Comparison of ENCODE assay signal across 9 cellular contexts in genomic region chr16:27806986-27807385, GRCh38.
"Had no signal": no experiment of that assay in that cellular context is flagged by ENCODE, and none has a peak within 500 bp of the region (broad histone marks: within the 10 kb centered on the region; RNA-seq: fewer than 3 reads in every experiment).

No MANE protein-coding gene starts in this region.

- FAIRE-seq: HepG2, HTR-8/SVneo, K562 had no signal

- ATAC-seq: HepG2, K562 had no signal

- H3K4me2 ChIP-seq: KMS-11 had no signal

- H3K27ac Mint-ChIP-seq: IgD-negative memory B cell had no signal

- H3K36me3 Mint-ChIP-seq: IgD-negative memory B cell had no signal

- H3K4me3 Mint-ChIP-seq: IgD-negative memory B cell had no signal

- H3K9ac ChIP-seq: KMS-11 had no signal

- H3K4me3 ChIP-seq: K562 had no signal

- H3K27ac ChIP-seq: HL-60, KMS-11 had no signal

- DNase-seq: IMR-90, KBM-7, KG1 had no signal
